In genomic region chr10:111076682-111077661, GRCh38 we compare ENCODE assay signal across 8 cellular contexts. TPM values are rescaled to one million over a fixed set of nuclear protein-coding genes. Genes with fewer than 3 reads are reported as not detected.
A peak's percentile ranks its signal among the peaks of the same experiment; 100 is the strongest.
DNase-seq lines count a peak whose midpoint lies in the region; ATAC-seq and TF ChIP-seq lines count a peak whose summit lies in the region.

ADRA2A (plus strand) TSS chr10:111077029; CDS start chr10:111077997, 968 bp downstream.

- peak in 1 of 2 donors; percentile 33 for TF ChIP-seq POLR2A in vagina (IDR thresholded peaks at IDR 0.05)

- H3K9me3 Mint-ChIP-seq in activated B cell treated with CpG ODN at 0.5 μM for 24 hours = no peaks in the 10 kb centered on the region

- H3K4me3 ChIP-seq in muscle layer of colon (ENCODE audit: low read depth in 1 of 2, low read length in 2 of 2) (peak within 1 kb of the TSS; percentile 31 to 63), vagina (peak within 1 kb of the TSS; percentile 44 to 52)

- H3K27ac ChIP-seq in muscle layer of colon (ENCODE audit: low read depth, low read length) (no peak within 1 kb of the TSS), vagina (peak within 1 kb of the TSS; percentile 77)

- DNase-seq in AG08395 (ENCODE audit: low spot score) (peak; percentile 74), NCI-H1048 (lab: John Stamatoyannopoulos, UW) (peak; percentile 8), activated B cell treated with CpG ODN at 0.5 μM for 24 hours (no peak), vagina (ENCODE audit: extremely low spot score in 2 of 2) (no peak)

- peak within 1 kb of the TSS; percentile 76 for H3K4me3 Mint-ChIP-seq in activated B cell treated with CpG ODN at 0.5 μM for 24 hours

- peaks cover 20% of the 10 kb centered on the region for H3K4me1 Mint-ChIP-seq in activated B cell treated with CpG ODN at 0.5 μM for 24 hours

- peaks cover 55% of the 10 kb centered on the region for H3K27me3 Mint-ChIP-seq in activated B cell treated with CpG ODN at 0.5 μM for 24 hours

- H3K4me1 ChIP-seq in muscle layer of colon (ENCODE audit: insufficient read depth, low read length) (no peaks in the 10 kb centered on the region), vagina (peaks cover 39% of the 10 kb centered on the region)

- ATAC-seq in GM18502 (IDR thresholded peaks at IDR 0.05; ENCODE audit: poor library complexity, unreplicated experiment) (peak; percentile 38), activated B cell treated with CpG ODN at 0.5 μM for 24 hours (ENCODE audit: low read depth) (no peak), esophagus mucosa (peak; percentile 37), GM18858 (IDR thresholded peaks at IDR 0.05; ENCODE audit: unreplicated experiment) (no peak)

- H3K27ac Mint-ChIP-seq in activated B cell treated with CpG ODN at 0.5 μM for 24 hours = no peak within 1 kb of the TSS

- no peak for TF ChIP-seq CTCF in activated B cell treated with CpG ODN at 0.5 μM for 24 hours (IDR thresholded peaks at IDR 0.05)
- TF ChIP-seq CTCF in vagina (IDR thresholded peaks at IDR 0.05) = no peak

- POLR2A ChIA-PET in activated B cell treated with CpG ODN at 0.5 μM for 24 hours (lab: Charles Lee) = no interaction called here

- intact Hi-C loops in activated B cell treated with CpG ODN at 0.5 μM for 24 hours (cut with micrococcal nuclease) (loop anchor here (1.0 kb wide), 1 partner anchor 283 kb away; no protein-coding TSS in a partner anchor), vagina (cut with DNase I) (no loop called here)

- H3K36me3 ChIP-seq in muscle layer of colon (ENCODE audit: insufficient read depth, low read length) (no peaks in the 10 kb centered on the region), vagina (no peaks in the 10 kb centered on the region)

- no peaks in the 10 kb centered on the region for H3K9me3 ChIP-seq in muscle layer of colon (ENCODE audit: low read length)
- no peaks in the 10 kb centered on the region for H3K9me3 ChIP-seq in vagina

- H3K36me3 Mint-ChIP-seq in activated B cell treated with CpG ODN at 0.5 μM for 24 hours (ENCODE audit: low read depth) = no peaks in the 10 kb centered on the region

- no peak within 1 kb of the TSS for H3K9ac ChIP-seq in muscle layer of colon (ENCODE audit: low read length)

- H3K27me3 ChIP-seq in muscle layer of colon (ENCODE audit: control insufficient read depth in 1 of 2, insufficient read depth in 2 of 2, low read length in 2 of 2) = peaks cover 18 to 64% of the 10 kb centered on the region in 2 donors
- no peaks in the 10 kb centered on the region for H3K27me3 ChIP-seq in vagina

- CTCF ChIA-PET in activated B cell treated with CpG ODN at 0.5 μM for 24 hours (lab: Charles Lee) = interaction anchor here (0.9 to 1.4 kb wide), 4 partner anchors 10 to 522 kb away, joined by 3 to 7 read pairs (median 4); no protein-coding TSS in a partner anchor

RNA-seq across cellular contexts. Expression of gene ADRA2A, which starts in this region (rescaled TPM):
- total RNA-seq in activated B cell treated with CpG ODN at 0.5 μM for 24 hours = not detected in 2 replicates
- 0.44 TPM for total RNA-seq in esophagus mucosa
- 14.2 TPM for total RNA-seq in vagina

Comparison
In these comparisons a context has a peak if more than half of its experiments do, and no peak if none do; other contexts are left out.
1. RNA of gene ADRA2A (total RNA-seq): 14.2 TPM in vagina (single experiment); 0.44 TPM in esophagus mucosa (single experiment) and not detected in activated B cell treated with CpG ODN at 0.5 μM for 24 hours; every median in the first group is over 10 times any median in the second.
2. Peak in ATAC-seq in esophagus mucosa; RNA of the gene not detected or under 1 TPM.
3. DNase-seq: peak in AG08395 (single experiment) and NCI-H1048 (single experiment); none in activated B cell treated with CpG ODN at 0.5 μM for 24 hours (single experiment) and vagina (0 of 2).